ENCODE assay signal across 8 cellular contexts in the genomic region with DNA sequence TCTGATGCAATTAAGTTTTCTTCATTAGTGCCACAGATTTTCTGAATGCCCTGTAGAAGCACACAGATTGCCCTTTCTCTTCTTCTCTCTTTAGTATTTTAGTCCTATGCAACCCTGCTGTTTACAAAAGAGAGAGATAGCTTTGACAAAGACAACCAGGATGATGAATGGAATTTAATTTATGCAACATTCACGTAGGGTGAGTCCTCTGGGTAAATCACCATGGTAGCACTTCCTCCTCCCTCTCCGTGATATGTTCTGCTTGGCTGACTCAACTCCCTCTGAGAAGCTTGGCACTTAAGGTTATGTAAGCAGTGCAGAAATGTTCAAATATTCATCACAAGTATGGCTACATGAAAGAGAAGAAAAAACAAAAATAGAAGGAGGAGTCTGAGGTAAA.
DNase-seq lines count a peak whose midpoint lies in the region; ATAC-seq and TF ChIP-seq lines count a peak whose summit lies in the region.

No MANE protein-coding gene starts in this region.

- no peak overlapping the region for H2BK120ac ChIP-seq in H9 (ENCODE audit: low read depth, low read length, poor library complexity, severe bottlenecking)

- H2BK15ac ChIP-seq in H9 (ENCODE audit: low read depth, low read length): no peak overlapping the region

- H3K36me3 ChIP-seq in PC-3 (ENCODE audit: low read depth, low read length) (no peaks in the 10 kb centered on the region), vagina (no peaks in the 10 kb centered on the region)

- no CpG with 5 or more reads among the region's 2 CpGs for WGBS in H9 (ENCODE audit: extremely low coverage, insufficient read length, low lambda C conversion rate)

- H3K27me3 ChIP-seq in H9 (ENCODE audit: insufficient read depth, low read length): no peaks in the 10 kb centered on the region
- peaks cover 11% of the 10 kb centered on the region for H3K27me3 ChIP-seq in PC-3 (ENCODE audit: low read length)
- H3K27me3 ChIP-seq in vagina: no peaks in the 10 kb centered on the region

- no peak overlapping the region for H4K8ac ChIP-seq in H9 (replicated peaks; ENCODE audit: insufficient read length, low read depth, low read length)

- no peaks in the 10 kb centered on the region for H3K23me2 ChIP-seq in H9 (ENCODE audit: insufficient read length, low read depth, low read length, poor library complexity, severe bottlenecking)

- no peak overlapping the region for H3K18ac ChIP-seq in H9 (ENCODE audit: insufficient read length, low read depth, low read length)

- no peak overlapping the region for H4K5ac ChIP-seq in H9 (ENCODE audit: insufficient read length, low read depth, low read length)

- no peak overlapping the region for H2BK5ac ChIP-seq in H9 (ENCODE audit: insufficient read length, low read length)

- H4K91ac ChIP-seq in H9 (ENCODE audit: insufficient read length, low read depth, low read length): no peak overlapping the region

- no peak overlapping the region for H2AK5ac ChIP-seq in H9 (ENCODE audit: insufficient read length, low read length)

- POLR2A ChIA-PET in PC-3 (lab: Charles Lee; ENCODE audit: unreplicated experiment): no interaction called here

- ATAC-seq in PC-3 (no peak), left lobe of liver (no peak)

- no peaks in the 10 kb centered on the region for H3F3A ChIP-seq in PC-3 (ENCODE audit: low read length, unreplicated experiment)

- BruUV-seq in PC-3 (replicated peaks; lab: Mats Ljungman, UMichigan): no TSS peak

- H3K9me2 ChIP-seq in PC-3 (replicated peaks; ENCODE audit: low read length): no peaks in the 10 kb centered on the region

- no peaks in the 10 kb centered on the region for H3K9me3 Mint-ChIP-seq in H9
- no peaks in the 10 kb centered on the region for H3K9me3 Mint-ChIP-seq in activated T-helper 2 cell treated with anti-CD3 and anti-CD28 coated beads, Interferon-gamma antibody, Interleukin-2, Interleukin-4, amounts not matched to agents 10 μg/mL and 5 μg/mL and 100 μg/mL, durations not matched to agents 14 hours and 24 hours and 36 hours

- H3K4me2 ChIP-seq in H9 (ENCODE audit: insufficient read depth, insufficient read length, low read length): no peak overlapping the region
- H3K4me2 ChIP-seq in PC-3 (ENCODE audit: low read length): no peak overlapping the region

- H3K27me3 Mint-ChIP-seq in H9 (ENCODE audit: low read depth): no peaks in the 10 kb centered on the region
- H3K27me3 Mint-ChIP-seq in activated T-helper 2 cell treated with anti-CD3 and anti-CD28 coated beads, Interferon-gamma antibody, Interleukin-2, Interleukin-4, amounts not matched to agents 10 μg/mL and 5 μg/mL and 100 μg/mL, durations not matched to agents 14 hours and 24 hours and 36 hours (ENCODE audit: low read depth): no peaks in the 10 kb centered on the region

- no peak overlapping the region for H3K23ac ChIP-seq in H9 (ENCODE audit: insufficient read length, low read depth, low read length)

- CTCF ChIA-PET in PC-3 (lab: Charles Lee): no interaction called here

- no peak overlapping the region for H3K56ac ChIP-seq in H9 (ENCODE audit: insufficient read length, low read depth, low read length)

- no peak for TF ChIP-seq CTCF in H9 (conservative IDR thresholded peaks at IDR 0.05)
- TF ChIP-seq CTCF in PC-3 (conservative IDR thresholded peaks at IDR 0.05; ENCODE audit: low read depth, low read length): no peak
- TF ChIP-seq CTCF in fibroblast of pulmonary artery (IDR thresholded peaks at IDR 0.05; ENCODE audit: low read length, missing control alignments): no peak
- no peak for TF ChIP-seq CTCF in vagina (IDR thresholded peaks at IDR 0.05)

- H3K27ac Mint-ChIP-seq in H9: peak overlapping the region in 1 of 3 experiments; percentile 14; a peak in 1 of 7 replicates
- H3K27ac Mint-ChIP-seq in activated T-helper 2 cell treated with anti-CD3 and anti-CD28 coated beads, Interferon-gamma antibody, Interleukin-2, Interleukin-4, amounts not matched to agents 10 μg/mL and 5 μg/mL and 100 μg/mL, durations not matched to agents 14 hours and 24 hours and 36 hours: no peak overlapping the region

- intact Hi-C loops in PC-3 (cut with micrococcal nuclease) (no loop called here), vagina (cut with DNase I) (no loop called here)
- intact Hi-C loops in activated T-helper 2 cell treated with anti-CD3 and anti-CD28 coated beads, Interferon-gamma antibody, Interleukin-2, Interleukin-4, amounts not matched to agents 10 μg/mL and 5 μg/mL and 100 μg/mL, durations not matched to agents 14 hours and 24 hours and 36 hours (cut with micrococcal nuclease): no loop called here

- H3K27ac ChIP-seq in H9 (ENCODE audit: insufficient read length, low read depth, low read length): no peak overlapping the region
- no peak overlapping the region for H3K27ac ChIP-seq in PC-3 (ENCODE audit: low read length)
- H3K27ac ChIP-seq in vagina: no peak overlapping the region

- H3K4me1 ChIP-seq in H9 (ENCODE audit: insufficient read depth, low read length): peaks cover 2% of the 10 kb centered on the region; the same call in 1 of the 2 replicates
- no peaks in the 10 kb centered on the region for H3K4me1 ChIP-seq in PC-3 (ENCODE audit: insufficient read depth, low read length)
- H3K4me1 ChIP-seq in vagina: no peaks in the 10 kb centered on the region

- no peak for TF ChIP-seq POLR2A in vagina (IDR thresholded peaks at IDR 0.05)

- H3K9ac ChIP-seq in H9 (ENCODE audit: extremely low read depth, insufficient read length, low read length) (no peak overlapping the region), PC-3 (ENCODE audit: low read length) (no peak overlapping the region)

- H3K4me1 Mint-ChIP-seq in H9: peaks cover 22% of the 10 kb centered on the region in 2 experiments
- H3K4me1 Mint-ChIP-seq in activated T-helper 2 cell treated with anti-CD3 and anti-CD28 coated beads, Interferon-gamma antibody, Interleukin-2, Interleukin-4, amounts not matched to agents 10 μg/mL and 5 μg/mL and 100 μg/mL, durations not matched to agents 14 hours and 24 hours and 36 hours (ENCODE audit: low read depth): peaks cover 7% of the 10 kb centered on the region

- H3K14ac ChIP-seq in H9 (ENCODE audit: insufficient read depth, low read length): no peak overlapping the region

- no peaks in the 10 kb centered on the region for H3K79me1 ChIP-seq in H9 (ENCODE audit: insufficient read depth, low read depth, low read length, poor library complexity, severe bottlenecking)

- no peaks in the 10 kb centered on the region for H3K79me2 ChIP-seq in H9 (ENCODE audit: insufficient read depth, low read length)
- no peaks in the 10 kb centered on the region for H3K79me2 ChIP-seq in PC-3 (ENCODE audit: low read length)

- H3T11ph ChIP-seq in H9 (ENCODE audit: low read length): peak overlapping the region; percentile 92

- no peak overlapping the region for H2BK12ac ChIP-seq in H9 (ENCODE audit: insufficient read length, low read depth, low read length)

- no peaks in the 10 kb centered on the region for H3K36me3 Mint-ChIP-seq in H9 (ENCODE audit: insufficient read depth in 1 of 3, low read depth in 3 of 3)
- no peaks in the 10 kb centered on the region for H3K36me3 Mint-ChIP-seq in activated T-helper 2 cell treated with anti-CD3 and anti-CD28 coated beads, Interferon-gamma antibody, Interleukin-2, Interleukin-4, amounts not matched to agents 10 μg/mL and 5 μg/mL and 100 μg/mL, durations not matched to agents 14 hours and 24 hours and 36 hours (ENCODE audit: low read depth)

- no peak overlapping the region for H3K4me3 ChIP-seq in PC-3 (ENCODE audit: low read length)
- H3K4me3 ChIP-seq in fibroblast of pulmonary artery (replicated peaks; ENCODE audit: low read depth, low read length): no peak overlapping the region
- no peak overlapping the region for H3K4me3 ChIP-seq in vagina

- DNase-seq in H9 (no peak), PC-3 (peak; percentile 22), fibroblast of pulmonary artery (ENCODE audit: low read depth) (peak; percentile 97), renal cortical epithelial cell (ENCODE audit: low read depth) (peak; percentile 97), left lobe of liver (ENCODE audit: low spot score) (no peak), vagina (ENCODE audit: extremely low spot score in 2 of 2) (no peak)
- no peak for DNase-seq in effector CD8-positive, alpha-beta T cell (lab: John Stamatoyannopoulos, UW)
- no peak for DNase-seq in activated T-helper 2 cell treated with anti-CD3 and anti-CD28 coated beads, Interferon-gamma antibody, Interleukin-2, Interleukin-4, amounts not matched to agents 10 μg/mL and 5 μg/mL and 100 μg/mL, durations not matched to agents 14 hours and 24 hours and 36 hours (ENCODE audit: low spot score)

- H3K9me3 ChIP-seq in H9 (ENCODE audit: control insufficient read depth, low read depth, low read length) (no peaks in the 10 kb centered on the region), PC-3 (ENCODE audit: low read length) (no peaks in the 10 kb centered on the region), vagina (no peaks in the 10 kb centered on the region)

- H3K4ac ChIP-seq in H9 (ENCODE audit: low read depth, low read length): no peak overlapping the region

- H4K20me1 ChIP-seq in H9 (ENCODE audit: control insufficient read depth, insufficient read depth, insufficient read length): no peaks in the 10 kb centered on the region
- H4K20me1 ChIP-seq in PC-3 (ENCODE audit: low read length): no peaks in the 10 kb centered on the region

- no peak overlapping the region for H3K4me3 Mint-ChIP-seq in H9
- H3K4me3 Mint-ChIP-seq in activated T-helper 2 cell treated with anti-CD3 and anti-CD28 coated beads, Interferon-gamma antibody, Interleukin-2, Interleukin-4, amounts not matched to agents 10 μg/mL and 5 μg/mL and 100 μg/mL, durations not matched to agents 14 hours and 24 hours and 36 hours (ENCODE audit: low read depth): no peak overlapping the region

- H2AFZ ChIP-seq in H9 (ENCODE audit: low read length): no peak overlapping the region
- H2AFZ ChIP-seq in PC-3 (ENCODE audit: low read length): no peak overlapping the region

- no peak overlapping the region for H2BK20ac ChIP-seq in H9 (ENCODE audit: low read depth, low read length, poor library complexity, severe bottlenecking)

Comparison
In these comparisons a context has a peak if more than half of its experiments do, and no peak if none do; other contexts are left out.
1. DNase-seq: peak in PC-3 (single experiment), fibroblast of pulmonary artery (single experiment) and renal cortical epithelial cell (single experiment); none in H9 (single experiment), left lobe of liver (single experiment), vagina (0 of 2), effector CD8-positive, alpha-beta T cell (single experiment) and activated T-helper 2 cell treated with anti-CD3 and anti-CD28 coated beads, Interferon-gamma antibody, Interleukin-2, Interleukin-4, amounts not matched to agents 10 μg/mL and 5 μg/mL and 100 μg/mL, durations not matched to agents 14 hours and 24 hours and 36 hours (single experiment).